Comparison of ENCODE assay signal across 8 cellular contexts in genomic region chr4:54091637-54092404, GRCh38. TPM values are rescaled to one million over a fixed set of nuclear protein-coding genes. Genes with fewer than 3 reads are reported as not detected.
A peak's percentile ranks its signal among the peaks of the same experiment; 100 is the strongest.
DNase-seq lines count a peak whose midpoint lies in the region; ATAC-seq and TF ChIP-seq lines count a peak whose summit lies in the region.

No MANE protein-coding gene starts in this region.

- ATAC-seq in GM19467 (IDR thresholded peaks at IDR 0.05; ENCODE audit: unreplicated experiment), result peak; percentile 73

- no peaks in the 10 kb centered on the region for H3K36me3 Mint-ChIP-seq in CD8-positive, alpha-beta memory T cell

- no peaks in the 10 kb centered on the region for H3K36me3 ChIP-seq in CD8-positive, alpha-beta memory T cell (ENCODE audit: insufficient read depth, low read length)
- H3K36me3 ChIP-seq in suprapubic skin, result no peaks in the 10 kb centered on the region

- peaks cover 14% of the 10 kb centered on the region for H3K4me1 ChIP-seq in CD8-positive, alpha-beta memory T cell (ENCODE audit: insufficient read depth, low read length)
- H3K4me1 ChIP-seq in suprapubic skin, result peaks cover 22% of the 10 kb centered on the region

- TF ChIP-seq CTCF in RWPE1 (conservative IDR thresholded peaks at IDR 0.05; ENCODE audit: low read depth) (no peak), suprapubic skin (IDR thresholded peaks at IDR 0.05) (no peak)

- peaks cover 42 to 68% of the 10 kb centered on the region in 2 donors for H3K27me3 Mint-ChIP-seq in CD8-positive, alpha-beta memory T cell

- no peaks in the 10 kb centered on the region for H3K9me3 ChIP-seq in CD8-positive, alpha-beta memory T cell (ENCODE audit: low read length)
- H3K9me3 ChIP-seq in suprapubic skin, result no peaks in the 10 kb centered on the region

- CTCF ChIA-PET in CD8-positive, alpha-beta memory T cell (lab: Charles Lee), result no interaction called here
- CTCF ChIA-PET in RWPE1 (lab: Yijun Ruan, JAX), result no interaction called here

- peaks cover 45% of the 10 kb centered on the region for H3K27me3 ChIP-seq in CD8-positive, alpha-beta memory T cell (ENCODE audit: insufficient read depth, low read length, poor library complexity, severe bottlenecking)
- peaks cover 48% of the 10 kb centered on the region for H3K27me3 ChIP-seq in suprapubic skin

- H3K4me1 Mint-ChIP-seq in CD8-positive, alpha-beta memory T cell, result peaks cover 24 to 33% (median 27%) of the 10 kb centered on the region in 3 donors

- POLR2A ChIA-PET in CD8-positive, alpha-beta memory T cell (lab: Charles Lee), result interaction anchor here (0.8 kb wide), 1 partner anchor 38 kb away, joined by 5 read pairs; no protein-coding TSS in a partner anchor
- POLR2A ChIA-PET in RWPE1 (lab: Yijun Ruan, JAX; ENCODE audit: low non-redundant PET), result no interaction called here

- WGBS in suprapubic skin, result under 1% methylated on average over 48 of the region's 48 CpGs

- no peak for TF ChIP-seq POLR2A in suprapubic skin (IDR thresholded peaks at IDR 0.05)

- TF ChIP-seq EP300 in suprapubic skin (IDR thresholded peaks at IDR 0.05), result no peak

- H3K4me3 Mint-ChIP-seq in CD8-positive, alpha-beta memory T cell, result peak overlapping the region; percentile 83 to 94 (median 86)

- H3K27ac ChIP-seq in CD8-positive, alpha-beta memory T cell (ENCODE audit: low read depth, low read length), result no peak overlapping the region
- no peak overlapping the region; the same call in 1 of the 2 replicates for H3K27ac ChIP-seq in RWPE1
- peak overlapping the region; percentile 47 for H3K27ac ChIP-seq in suprapubic skin

- peak; percentile 65 to 89 (median 78) for DNase-seq in CD8-positive, alpha-beta memory T cell
- DNase-seq in HuH-7 (ENCODE audit: low spot score) (peak; percentile 96), RWPE1 (ENCODE audit: low spot score) (peak; percentile 61), globus pallidus (ENCODE audit: low spot score) (peak; percentile 73), occipital lobe (lab: John Stamatoyannopoulos, UW) (peak; percentile 63), suprapubic skin (ENCODE audit: low spot score in 2 of 2) (peak in 1 of 2 donors; percentile 87)
- DNase-seq in activated naive CD4-positive, alpha-beta T cell (lab: John Stamatoyannopoulos, UW), result peak; percentile 35 to 76 (median 42)

- no peaks in the 10 kb centered on the region for H3K9me3 Mint-ChIP-seq in CD8-positive, alpha-beta memory T cell

- H3K4me3 ChIP-seq in CD8-positive, alpha-beta memory T cell (ENCODE audit: low read length), result peak overlapping the region; percentile 62
- peak overlapping the region; percentile 54 for H3K4me3 ChIP-seq in suprapubic skin

- peak overlapping the region in 6 of 8 donors; percentile 12 to 82 (median 66) for H3K27ac Mint-ChIP-seq in CD8-positive, alpha-beta memory T cell

RNA-seq across cellular contexts. Expression of gene GSX2, which starts 8.1 kb away (rescaled TPM):
- total RNA-seq in CD8-positive, alpha-beta memory T cell, result not detected
- polyA plus RNA-seq in CD8-positive, alpha-beta memory T cell, result not detected
- total RNA-seq in occipital lobe (1.1 TPM), suprapubic skin (under 1 TPM in 1 of 4 donors, not detected in 3; 0.53 TPM)

RNA-seq across cellular contexts. Expression of gene CHIC2, which starts 27.4 kb away (rescaled TPM):
- 10 to 100 TPM; 25.0 to 27.9 TPM for total RNA-seq in CD8-positive, alpha-beta memory T cell
- 57.3 TPM for polyA plus RNA-seq in CD8-positive, alpha-beta memory T cell
- total RNA-seq in occipital lobe, result 51.3 TPM
- 10 to 100 TPM; 33.3 to 60.3 (median 41.1) TPM for total RNA-seq in suprapubic skin
